In genomic region chr1:246734861-246735260, GRCh38 we compare ENCODE assay signal across 19 cellular contexts. TPM values are rescaled to one million over a fixed set of nuclear protein-coding genes. Genes with fewer than 3 reads are reported as not detected.
DNase-seq lines count a peak whose midpoint lies in the region; ATAC-seq and TF ChIP-seq lines count a peak whose summit lies in the region.
"Had no signal": no experiment of that assay in that cellular context is flagged by ENCODE, and none has a peak within 500 bp of the region (broad histone marks: within the 10 kb centered on the region; RNA-seq: fewer than 3 reads in every experiment).

No MANE protein-coding gene starts in this region.

- peaks cover 42% of the 10 kb centered on the region for H3K79me2 ChIP-seq in Loucy (ENCODE audit: insufficient read depth, low read length)

- H3K27me3 ChIP-seq in Loucy (ENCODE audit: insufficient read depth, low read length, poor library complexity, severe bottlenecking) = no peaks in the 10 kb centered on the region

- H3F3A ChIP-seq in Loucy (ENCODE audit: low read depth) = no peaks in the 10 kb centered on the region

- H3K4me2 ChIP-seq in Loucy (ENCODE audit: low read depth, low read length, poor library complexity, severe bottlenecking) = peak overlapping the region; percentile 7
- H3K4me2 ChIP-seq: A549 had no signal

- no peak overlapping the region for H3K4me3 Mint-ChIP-seq in neural crest cell
- H3K4me3 Mint-ChIP-seq: CD4-positive, alpha-beta memory T cell; HFFc6 had no signal

- TF ChIP-seq CTCF in Loucy (conservative IDR thresholded peaks at IDR 0.05; ENCODE audit: low read length) (no peak), neural crest cell (conservative IDR thresholded peaks at IDR 0.05) (no peak)

- no peak overlapping the region for H3K4me3 ChIP-seq in Loucy (ENCODE audit: low read length, poor library complexity, severe bottlenecking)
- H3K4me3 ChIP-seq: A549, GM23248 had no signal

- H3K9ac ChIP-seq in Loucy (ENCODE audit: low read depth, low read length, poor library complexity, severe bottlenecking) = no peak overlapping the region
- H3K9ac ChIP-seq: GM23248 had no signal

- H3K27ac Mint-ChIP-seq in neural crest cell (ENCODE audit: unreplicated experiment) = peak overlapping the region; percentile 17
- H3K27ac Mint-ChIP-seq: CD4-positive, alpha-beta memory T cell; HFFc6 had no signal

- DNase-seq in dermis blood vessel endothelial cell = peak; percentile 71
- peak; percentile 23 for DNase-seq in glomerular endothelial cell (ENCODE audit: extremely low read depth, low read depth, low spot score)
- no peak for DNase-seq in neural crest cell (ENCODE audit: low read depth, low spot score)
- DNase-seq in kidney glomerular epithelial cell (lab: John Stamatoyannopoulos, UW) = no peak
- DNase-seq: 8988T; ACHN; C1 segment of cervical spinal cord; CD4-positive, alpha-beta memory T cell; COR-L47; DMS153; DND-41; GM23248; H7; HFFc6 had no signal

- H3K4me1 ChIP-seq in Loucy (ENCODE audit: insufficient read depth, low read length, poor library complexity, severe bottlenecking) = peaks cover 6% of the 10 kb centered on the region
- H3K4me1 ChIP-seq: A549 had no signal

- H4K20me1 ChIP-seq in Loucy (ENCODE audit: insufficient read depth, low read length, poor library complexity, severe bottlenecking) = peaks cover 7% of the 10 kb centered on the region

- H3K27me3 Mint-ChIP-seq in neural crest cell (ENCODE audit: low read depth) = no peaks in the 10 kb centered on the region
- H3K27me3 Mint-ChIP-seq: CD4-positive, alpha-beta memory T cell had no signal

- H3K4me1 Mint-ChIP-seq in neural crest cell = peaks cover 21% of the 10 kb centered on the region
- H3K4me1 Mint-ChIP-seq: CD4-positive, alpha-beta memory T cell had no signal

- peaks cover 40% of the 10 kb centered on the region for H3K36me3 Mint-ChIP-seq in neural crest cell (ENCODE audit: low read depth)

- no peaks in the 10 kb centered on the region for H3K9me3 ChIP-seq in Loucy (ENCODE audit: insufficient read depth, low read depth, low read length)

- ATAC-seq in HG03097 (IDR thresholded peaks at IDR 0.05; ENCODE audit: low FRiP score, unreplicated experiment) = no peak
- ATAC-seq in HG03442 (IDR thresholded peaks at IDR 0.05; ENCODE audit: unreplicated experiment) = no peak
- ATAC-seq in GM19463 (IDR thresholded peaks at IDR 0.05; ENCODE audit: unreplicated experiment) = no peak
- ATAC-seq: A549 had no signal

- peaks cover 5% of the 10 kb centered on the region for H3K9me3 Mint-ChIP-seq in neural crest cell
- H3K9me3 Mint-ChIP-seq: HFFc6 had no signal

- no peak overlapping the region for H2AFZ ChIP-seq in Loucy (ENCODE audit: low read length)
- H2AFZ ChIP-seq: GM23248 had no signal

- peaks cover 78% of the 10 kb centered on the region for H3K36me3 ChIP-seq in Loucy (ENCODE audit: insufficient read depth, low read length)

- H3K9me2 ChIP-seq in Loucy (replicated peaks; ENCODE audit: low read depth, low read length) = no peaks in the 10 kb centered on the region

RNA-seq across cellular contexts. Expression of gene SCCPDH, which starts 10.7 kb away (rescaled TPM):
- 52.8 and 58.3 TPM in 2 replicates for total RNA-seq in dermis blood vessel endothelial cell
- 31.4 and 36.3 TPM in 2 replicates for total RNA-seq in glomerular endothelial cell
- total RNA-seq in neural crest cell = 53.1 and 54.3 TPM in 2 replicates

Comparison
In these comparisons a context has a peak if more than half of its experiments do, and no peak if none do; other contexts are left out.
1. DNase-seq: peak in dermis blood vessel endothelial cell (single experiment) and glomerular endothelial cell (single experiment); none in neural crest cell (single experiment) and kidney glomerular epithelial cell (single experiment).